Comparison of ENCODE assay signal across 2 cellular contexts in the genomic region with DNA sequence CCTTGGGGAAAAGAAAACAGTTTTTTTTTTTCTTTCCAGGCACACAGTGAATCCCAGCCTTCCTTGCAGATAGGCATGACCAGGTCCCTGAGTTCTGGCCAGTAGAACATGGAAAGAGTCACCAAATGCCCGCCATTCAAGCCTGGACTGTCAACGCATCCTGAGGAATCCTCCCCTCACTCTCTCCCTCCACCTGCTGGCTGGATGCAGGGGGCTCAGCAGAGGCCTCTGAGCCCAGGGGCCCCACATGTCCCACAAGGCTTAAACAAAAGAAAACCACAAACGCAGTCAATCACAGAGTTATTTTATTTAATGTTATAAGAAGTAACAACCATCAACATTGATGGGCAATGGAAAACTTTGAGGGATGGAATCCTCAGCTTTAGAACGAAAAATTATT.
TF ChIP-seq lines count a peak whose summit lies in the region.

No MANE protein-coding gene starts in this region.

TF ChIP-seq in H1, 55 proteins besides CTCF, POLR2A, EP300 and RAD21:
- no peak for TF ChIP-seq TBP (IDR thresholded peaks at IDR 0.05; ENCODE audit: low read depth, low read length)
- TF ChIP-seq SP1 (IDR thresholded peaks at IDR 0.05; ENCODE audit: low read depth, low read length) = no peak
- no peak for TF ChIP-seq CHD1 (IDR thresholded peaks at IDR 0.05; ENCODE audit: low read depth, low read length)
- TF ChIP-seq RFX5 (IDR thresholded peaks at IDR 0.05; ENCODE audit: borderline replicate concordance, low read depth, low read length) = no peak
- TF ChIP-seq TEAD4 (IDR thresholded peaks at IDR 0.05; ENCODE audit: low read depth, low read length) = no peak
- TF ChIP-seq GABPA (IDR thresholded peaks at IDR 0.05; ENCODE audit: borderline replicate concordance, insufficient read depth, low read length) = no peak
- no peak for TF ChIP-seq TAF1 (IDR thresholded peaks at IDR 0.05; ENCODE audit: low read depth, low read length)
- TF ChIP-seq, protein P1, sequence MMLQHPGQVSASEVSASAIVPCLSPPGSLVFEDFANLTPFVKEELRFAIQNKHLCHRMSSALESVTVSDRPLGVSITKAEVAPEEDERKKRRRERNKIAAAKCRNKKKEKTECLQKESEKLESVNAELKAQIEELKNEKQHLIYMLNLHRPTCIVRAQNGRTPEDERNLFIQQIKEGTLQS (IDR thresholded peaks at IDR 0.05; ENCODE audit: insufficient read depth, low read depth, low read length) = no peak
- no peak for TF ChIP-seq SRF (IDR thresholded peaks at IDR 0.05; ENCODE audit: low read depth, low read length)

TF ChIP-seq in SK-N-SH, 30 proteins besides CTCF, POLR2A, EP300 and RAD21:
- TF ChIP-seq ELF1 (IDR thresholded peaks at IDR 0.05) = no peak
- TF ChIP-seq, protein P2, sequence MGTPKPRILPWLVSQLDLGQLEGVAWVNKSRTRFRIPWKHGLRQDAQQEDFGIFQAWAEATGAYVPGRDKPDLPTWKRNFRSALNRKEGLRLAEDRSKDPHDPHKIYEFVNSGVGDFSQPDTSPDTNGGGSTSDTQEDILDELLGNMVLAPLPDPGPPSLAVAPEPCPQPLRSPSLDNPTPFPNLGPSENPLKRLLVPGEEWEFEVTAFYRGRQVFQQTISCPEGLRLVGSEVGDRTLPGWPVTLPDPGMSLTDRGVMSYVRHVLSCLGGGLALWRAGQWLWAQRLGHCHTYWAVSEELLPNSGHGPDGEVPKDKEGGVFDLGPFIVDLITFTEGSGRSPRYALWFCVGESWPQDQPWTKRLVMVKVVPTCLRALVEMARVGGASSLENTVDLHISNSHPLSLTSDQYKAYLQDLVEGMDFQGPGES (IDR thresholded peaks at IDR 0.05; ENCODE audit: low read depth, low read length) = no peak
- no peak for TF ChIP-seq FOXM1 (IDR thresholded peaks at IDR 0.05; ENCODE audit: low read depth)
- TF ChIP-seq TEAD4 (IDR thresholded peaks at IDR 0.05; ENCODE audit: borderline replicate concordance, insufficient read depth) = no peak
- no peak for TF ChIP-seq POLR2AphosphoS5 (IDR thresholded peaks at IDR 0.05; ENCODE audit: low read depth, low read length)
- TF ChIP-seq, protein P3, sequence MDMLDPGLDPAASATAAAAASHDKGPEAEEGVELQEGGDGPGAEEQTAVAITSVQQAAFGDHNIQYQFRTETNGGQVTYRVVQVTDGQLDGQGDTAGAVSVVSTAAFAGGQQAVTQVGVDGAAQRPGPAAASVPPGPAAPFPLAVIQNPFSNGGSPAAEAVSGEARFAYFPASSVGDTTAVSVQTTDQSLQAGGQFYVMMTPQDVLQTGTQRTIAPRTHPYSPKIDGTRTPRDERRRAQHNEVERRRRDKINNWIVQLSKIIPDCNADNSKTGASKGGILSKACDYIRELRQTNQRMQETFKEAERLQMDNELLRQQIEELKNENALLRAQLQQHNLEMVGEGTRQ (IDR thresholded peaks at IDR 0.05; ENCODE audit: borderline replicate concordance, low read depth, low read length) = no peak
- no peak for TF ChIP-seq GATA2 (CRISPR knock-in tag; IDR thresholded peaks at IDR 0.05)
- no peak for TF ChIP-seq MEF2A (IDR thresholded peaks at IDR 0.05; ENCODE audit: borderline replicate concordance, low read depth)
- TF ChIP-seq CHD2 (IDR thresholded peaks at IDR 0.05; ENCODE audit: low read length, partially characterized antibody) = no peak
- no peak for TF ChIP-seq SMC3 (IDR thresholded peaks at IDR 0.05; ENCODE audit: low read depth, low read length)
- no peak for TF ChIP-seq FOSL2 (IDR thresholded peaks at IDR 0.05; ENCODE audit: borderline replicate concordance, low read depth)
- no peak for TF ChIP-seq RCOR1 (IDR thresholded peaks at IDR 0.05; ENCODE audit: low read length)
- TF ChIP-seq SIN3A (IDR thresholded peaks at IDR 0.05; ENCODE audit: borderline replicate concordance, low read depth, low read length) = no peak
- TF ChIP-seq, protein P4, sequence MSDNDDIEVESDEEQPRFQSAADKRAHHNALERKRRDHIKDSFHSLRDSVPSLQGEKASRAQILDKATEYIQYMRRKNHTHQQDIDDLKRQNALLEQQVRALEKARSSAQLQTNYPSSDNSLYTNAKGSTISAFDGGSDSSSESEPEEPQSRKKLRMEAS (IDR thresholded peaks at IDR 0.05; ENCODE audit: low read depth) = no peak
- no peak for TF ChIP-seq YY1 (IDR thresholded peaks at IDR 0.05; ENCODE audit: low read depth)
- no peak for TF ChIP-seq RXRA (IDR thresholded peaks at IDR 0.05; ENCODE audit: borderline replicate concordance, low read depth)
- TF ChIP-seq MXI1 (IDR thresholded peaks at IDR 0.05; ENCODE audit: low read depth, low read length) = no peak
TF ChIP-seq in SK-N-SH: peak in this region for 0.
